In genomic region chr10:69334258-69335062, GRCh38 we compare ENCODE assay signal across 1 cellular context.
TF ChIP-seq lines count a peak whose summit lies in the region.

No MANE protein-coding gene starts in this region.

TF ChIP-seq in GM12878, 131 proteins besides CTCF, POLR2A, EP300 and RAD21 (continued from another document):
- no peak for TF ChIP-seq ZNF217 (IDR thresholded peaks at IDR 0.05)
